In the genomic region with DNA sequence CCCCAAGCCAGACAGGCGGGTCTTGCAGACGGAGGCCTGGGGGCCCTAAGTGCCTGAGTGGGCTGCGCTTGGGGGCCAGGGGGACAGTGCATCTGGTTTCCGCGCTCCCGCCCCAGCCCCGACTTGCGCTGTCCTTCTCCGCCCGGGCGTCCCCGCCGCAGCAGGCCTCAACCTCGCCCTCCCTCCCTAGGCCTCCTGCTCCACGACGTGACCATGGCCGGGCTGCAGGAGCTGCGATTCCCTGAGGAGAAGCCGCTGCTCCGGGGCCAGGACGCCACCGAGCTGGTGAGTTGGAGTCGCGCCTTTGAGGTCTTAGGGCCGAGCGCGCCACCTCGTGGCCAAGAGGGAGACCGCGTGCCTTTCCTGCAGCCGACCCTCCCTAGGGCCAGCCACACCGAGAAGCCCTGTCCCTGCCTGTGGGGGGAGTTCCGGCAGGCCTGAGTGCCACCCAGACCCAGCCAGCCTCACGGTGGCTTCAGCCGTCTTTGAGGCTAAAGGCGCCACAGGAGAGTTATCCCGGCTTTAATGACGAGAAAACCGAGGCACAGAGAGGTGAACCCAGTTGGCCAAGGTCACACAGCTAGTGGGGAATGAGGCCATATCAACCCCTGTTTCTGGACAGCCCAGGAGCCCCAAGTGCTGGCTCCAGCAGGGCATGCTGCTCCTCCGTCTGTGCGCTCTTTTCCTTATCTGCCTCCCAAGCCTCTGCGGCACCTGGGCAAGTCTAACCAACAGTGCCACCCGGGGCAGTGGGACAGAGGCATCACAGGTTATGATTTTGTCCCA, we compare ENCODE assay signal across 8 cellular contexts. TPM values are rescaled to one million over a fixed set of nuclear protein-coding genes. Genes with fewer than 3 reads are reported as not detected.
DNase-seq lines count a peak whose midpoint lies in the region; ATAC-seq and TF ChIP-seq lines count a peak whose summit lies in the region.

No MANE protein-coding gene starts in this region.

- DNase-seq in GM10266 (ENCODE audit: extremely low spot score) (peak; percentile 84), NCI-H446 treated with DMSO at 0.1 percent for 48 hours (lab: John Stamatoyannopoulos, UW) (peak; percentile 7), dermis microvascular lymphatic vessel endothelial cell (ENCODE audit: low read depth in 2 of 2) (peak; percentile 48 to 82), medulla oblongata (ENCODE audit: extremely low spot score) (peak; percentile 85)
- DNase-seq in activated CD4-positive, alpha-beta T cell treated with anti-CD3 and anti-CD28 coated beads, Interleukin-2, amount 50 U/mL, for 4 hours, result peak; percentile 52 to 55
- peak; percentile 45 for DNase-seq in stimulated activated CD8-positive, alpha-beta memory T cell treated with anti-CD3 and anti-CD28 coated beads, Interleukin-12 subunit alpha, Interleukin-12 subunit beta, amount 100 ng/mL, for 1 hour (ENCODE audit: low read depth)

- ATAC-seq in HG03039 (IDR thresholded peaks at IDR 0.05; ENCODE audit: unreplicated experiment), result peak; percentile 64
- ATAC-seq in HG03095 (IDR thresholded peaks at IDR 0.05; ENCODE audit: unreplicated experiment), result no peak

- peak; percentile 89 for TF ChIP-seq CTCF in GM10266 (IDR thresholded peaks at IDR 0.05; ENCODE audit: control insufficient read depth, insufficient read depth, low read depth, missing control alignments)

RNA-seq across cellular contexts. Expression of gene NDRG4, which starts 12.2 kb away (rescaled TPM):
- total RNA-seq in dermis microvascular lymphatic vessel endothelial cell, result 94.7 and 368 TPM in 2 replicates

RNA-seq across cellular contexts. Expression of gene SETD6, which starts 27.6 kb away (rescaled TPM):
- 7.2 and 16.7 TPM in 2 replicates for total RNA-seq in dermis microvascular lymphatic vessel endothelial cell

Comparison
In these comparisons a context has a peak if more than half of its experiments do, and no peak if none do; other contexts are left out.
1. DNase-seq: peak in every context shown above with its lines; median percentile 85 in medulla oblongata; 84 in GM10266; 65 in dermis microvascular lymphatic vessel endothelial cell; 54 in activated CD4-positive, alpha-beta T cell treated with anti-CD3 and anti-CD28 coated beads, Interleukin-2, amount 50 U/mL, for 4 hours; 45 in stimulated activated CD8-positive, alpha-beta memory T cell treated with anti-CD3 and anti-CD28 coated beads, Interleukin-12 subunit alpha, Interleukin-12 subunit beta, amount 100 ng/mL, for 1 hour; 7 in NCI-H446 treated with DMSO at 0.1 percent for 48 hours.